In genomic region chr6:17505062-17505476, GRCh38 we compare ENCODE assay signal across 9 cellular contexts.
DNase-seq lines count a peak whose midpoint lies in the region; ATAC-seq and TF ChIP-seq lines count a peak whose summit lies in the region.
"Had no signal": no experiment of that assay in that cellular context is flagged by ENCODE, and none has a peak within 500 bp of the region (broad histone marks: within the 10 kb centered on the region; RNA-seq: fewer than 3 reads in every experiment).

No MANE protein-coding gene starts in this region.

- H3K4me3 ChIP-seq in AG10803 (ENCODE audit: low read length) (no peak overlapping the region), liver (ENCODE audit: low read depth in 1 of 3, low read length in 3 of 3) (no peak overlapping the region)

- DNase-seq in AG10803 (ENCODE audit: low read depth) (peak; percentile 39), HT-29 (ENCODE audit: low spot score) (peak; percentile 39), astrocyte of the hippocampus (ENCODE audit: low read depth, low spot score) (peak; percentile 20), NCI-H2227 (lab: John Stamatoyannopoulos, UW; ENCODE audit: unreplicated experiment) (no peak), DMS153 (lab: John Stamatoyannopoulos, UW) (no peak)
- DNase-seq: activated naive CD4-positive, alpha-beta T cell treated with Interleukin-2 at 50 U/mL for 16 hours had no signal

- H3K27ac ChIP-seq in liver (ENCODE audit: low read depth in 1 of 2, low read length in 2 of 2), result no peak overlapping the region

- 87% methylated on average over 5 of the region's 5 CpGs for WGBS in liver

- TF ChIP-seq RAD21 in liver (IDR thresholded peaks at IDR 0.05), result peak; percentile 48 to 58

- H3K9me3 ChIP-seq in liver (ENCODE audit: control insufficient read depth in 4 of 4, low read length in 3 of 4), result no peaks in the 10 kb centered on the region

- H3K36me3 ChIP-seq in liver (ENCODE audit: control insufficient read depth in 4 of 4, insufficient read depth in 3 of 4, low read depth in 1 of 4, low read length in 3 of 4), result no peaks in the 10 kb centered on the region

- H3K4me1 ChIP-seq in liver (ENCODE audit: control insufficient read depth in 4 of 4, insufficient read depth in 4 of 4, low read length in 3 of 4), result peaks cover 0 to 6% (median 2%) of the 10 kb centered on the region in 4 donors

- ATAC-seq in HG02642 (IDR thresholded peaks at IDR 0.05; ENCODE audit: poor library complexity, unreplicated experiment) (no peak), HG03378 (IDR thresholded peaks at IDR 0.05; ENCODE audit: unreplicated experiment) (no peak)

- TF ChIP-seq CTCF in AG10803 (conservative IDR thresholded peaks at IDR 0.05; ENCODE audit: low read length) (peak; percentile 48), liver (IDR thresholded peaks at IDR 0.05; ENCODE audit: low read depth, low read length, missing input control) (peak; percentile 39)

- no peak overlapping the region for H3K9ac ChIP-seq in liver (ENCODE audit: low read depth in 1 of 2, low read length in 2 of 2)

- H3K27me3 ChIP-seq in liver (ENCODE audit: control insufficient read depth in 4 of 4, insufficient read depth in 4 of 4, low read length in 3 of 4), result no peaks in the 10 kb centered on the region

TF ChIP-seq in liver, 16 proteins besides CTCF, POLR2A, EP300 and RAD21:
- TF ChIP-seq GABPA (IDR thresholded peaks at IDR 0.05 in 1 of 2, conservative IDR thresholded peaks at IDR 0.05 in 1 of 2) (no peak), JUND (IDR thresholded peaks at IDR 0.05) (no peak), FOXA2 (IDR thresholded peaks at IDR 0.05) (no peak), MAX (IDR thresholded peaks at IDR 0.05) (no peak), YY1 (IDR thresholded peaks at IDR 0.05) (no peak), EGR1 (IDR thresholded peaks at IDR 0.05; ENCODE audit: low read depth in 2 of 2) (no peak), NR2F2 (IDR thresholded peaks at IDR 0.05) (no peak), HNF4G (IDR thresholded peaks at IDR 0.05) (no peak), FOXA1 (IDR thresholded peaks at IDR 0.05) (no peak), RXRA (IDR thresholded peaks at IDR 0.05) (no peak), ATF3 (IDR thresholded peaks at IDR 0.05) (no peak), SP1 (IDR thresholded peaks at IDR 0.05) (no peak)
- TF ChIP-seq, protein P1, sequence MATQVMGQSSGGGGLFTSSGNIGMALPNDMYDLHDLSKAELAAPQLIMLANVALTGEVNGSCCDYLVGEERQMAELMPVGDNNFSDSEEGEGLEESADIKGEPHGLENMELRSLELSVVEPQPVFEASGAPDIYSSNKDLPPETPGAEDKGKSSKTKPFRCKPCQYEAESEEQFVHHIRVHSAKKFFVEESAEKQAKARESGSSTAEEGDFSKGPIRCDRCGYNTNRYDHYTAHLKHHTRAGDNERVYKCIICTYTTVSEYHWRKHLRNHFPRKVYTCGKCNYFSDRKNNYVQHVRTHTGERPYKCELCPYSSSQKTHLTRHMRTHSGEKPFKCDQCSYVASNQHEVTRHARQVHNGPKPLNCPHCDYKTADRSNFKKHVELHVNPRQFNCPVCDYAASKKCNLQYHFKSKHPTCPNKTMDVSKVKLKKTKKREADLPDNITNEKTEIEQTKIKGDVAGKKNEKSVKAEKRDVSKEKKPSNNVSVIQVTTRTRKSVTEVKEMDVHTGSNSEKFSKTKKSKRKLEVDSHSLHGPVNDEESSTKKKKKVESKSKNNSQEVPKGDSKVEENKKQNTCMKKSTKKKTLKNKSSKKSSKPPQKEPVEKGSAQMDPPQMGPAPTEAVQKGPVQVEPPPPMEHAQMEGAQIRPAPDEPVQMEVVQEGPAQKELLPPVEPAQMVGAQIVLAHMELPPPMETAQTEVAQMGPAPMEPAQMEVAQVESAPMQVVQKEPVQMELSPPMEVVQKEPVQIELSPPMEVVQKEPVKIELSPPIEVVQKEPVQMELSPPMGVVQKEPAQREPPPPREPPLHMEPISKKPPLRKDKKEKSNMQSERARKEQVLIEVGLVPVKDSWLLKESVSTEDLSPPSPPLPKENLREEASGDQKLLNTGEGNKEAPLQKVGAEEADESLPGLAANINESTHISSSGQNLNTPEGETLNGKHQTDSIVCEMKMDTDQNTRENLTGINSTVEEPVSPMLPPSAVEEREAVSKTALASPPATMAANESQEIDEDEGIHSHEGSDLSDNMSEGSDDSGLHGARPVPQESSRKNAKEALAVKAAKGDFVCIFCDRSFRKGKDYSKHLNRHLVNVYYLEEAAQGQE (IDR thresholded peaks at IDR 0.05), result no peak
- TF ChIP-seq, protein P2, sequence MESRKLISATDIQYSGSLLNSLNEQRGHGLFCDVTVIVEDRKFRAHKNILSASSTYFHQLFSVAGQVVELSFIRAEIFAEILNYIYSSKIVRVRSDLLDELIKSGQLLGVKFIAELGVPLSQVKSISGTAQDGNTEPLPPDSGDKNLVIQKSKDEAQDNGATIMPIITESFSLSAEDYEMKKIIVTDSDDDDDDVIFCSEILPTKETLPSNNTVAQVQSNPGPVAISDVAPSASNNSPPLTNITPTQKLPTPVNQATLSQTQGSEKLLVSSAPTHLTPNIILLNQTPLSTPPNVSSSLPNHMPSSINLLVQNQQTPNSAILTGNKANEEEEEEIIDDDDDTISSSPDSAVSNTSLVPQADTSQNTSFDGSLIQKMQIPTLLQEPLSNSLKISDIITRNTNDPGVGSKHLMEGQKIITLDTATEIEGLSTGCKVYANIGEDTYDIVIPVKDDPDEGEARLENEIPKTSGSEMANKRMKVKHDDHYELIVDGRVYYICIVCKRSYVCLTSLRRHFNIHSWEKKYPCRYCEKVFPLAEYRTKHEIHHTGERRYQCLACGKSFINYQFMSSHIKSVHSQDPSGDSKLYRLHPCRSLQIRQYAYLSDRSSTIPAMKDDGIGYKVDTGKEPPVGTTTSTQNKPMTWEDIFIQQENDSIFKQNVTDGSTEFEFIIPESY (IDR thresholded peaks at IDR 0.05), result no peak

Comparison
In these comparisons a context has a peak if more than half of its experiments do, and no peak if none do; other contexts are left out.
1. DNase-seq: peak in AG10803 (single experiment), HT-29 (single experiment) and astrocyte of the hippocampus (single experiment); none in NCI-H2227 (single experiment) and DMS153 (single experiment).